ENCODE assay signal across 31 cellular contexts in the genomic region with DNA sequence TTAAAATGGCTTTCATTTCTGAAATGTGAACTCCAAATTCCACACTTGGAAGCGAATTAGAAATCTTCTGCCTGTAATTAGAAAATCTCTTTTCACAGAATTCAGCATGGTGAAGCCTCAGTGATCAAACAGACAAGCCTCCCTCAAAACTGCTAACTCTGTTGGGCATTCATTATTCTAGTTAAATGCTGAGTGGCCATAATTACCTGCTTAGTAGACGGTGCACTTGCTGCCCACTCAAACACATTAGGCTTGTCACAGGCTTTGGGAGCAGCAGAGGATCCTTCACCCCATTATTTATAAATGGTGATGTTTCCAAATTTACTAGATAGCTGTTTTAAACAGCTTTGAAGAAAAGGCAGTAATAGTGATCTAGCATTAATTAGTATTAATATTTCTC.
"Had no signal": no experiment of that assay in that cellular context is flagged by ENCODE, and none has a peak within 500 bp of the region (broad histone marks: within the 10 kb centered on the region; RNA-seq: fewer than 3 reads in every experiment).

No MANE protein-coding gene starts in this region.

- ATAC-seq: activated CD8-positive, alpha-beta T cell treated with anti-CD3 and anti-CD28 coated beads for 36 hours; activated T-cell treated with anti-CD3 and anti-CD28 coated beads, Interleukin-2, amount 50 U/mL, for 72 hours; activated T-helper 17 cell treated with anti-CD3 and anti-CD28 coated beads, Interleukin-2, amount 50 U/mL, for 72 hours had no signal

- DNase-seq: activated CD4-positive, alpha-beta T cell treated with anti-CD3 and anti-CD28 coated beads, Interleukin-2, amount 10 ng/mL, durations not matched to agents 24 days and 14 days; activated CD4-positive, alpha-beta T cell treated with anti-CD3 and anti-CD28 coated beads, Interleukin-2, amount 50 U/mL, for 4 hours; activated CD8-positive, alpha-beta T cell treated with anti-CD3 and anti-CD28 coated beads for 36 hours; activated effector memory CD4-positive, alpha-beta T cell treated with anti-CD3 and anti-CD28 coated beads, Interleukin-2, amount 50 U/mL, for 16 hours; activated naive CD4-positive, alpha-beta T cell; activated naive CD4-positive, alpha-beta T cell treated with anti-CD3 and anti-CD28 coated beads, Interleukin-2, amount 50 U/mL, for 16 hours; activated naive CD8-positive, alpha-beta T cell treated with anti-CD3 and anti-CD28 coated beads for 36 hours; activated T-cell treated with anti-CD3 and anti-CD28 coated beads, Interleukin-2, amount 50 U/mL, for 1 hour; activated T-cell treated with anti-CD3 and anti-CD28 coated beads, Interleukin-2, amount 50 U/mL, for 72 hours; amniotic stem cell; aorta; brain microvascular endothelial cell; central memory CD4-positive, alpha-beta T cell; Kasumi-1; KG1; MG63; NCI-H1048; NCI-H1436; NCI-H1694; NCI-H1930; NCI-H2171 treated with DMSO at 0.1 percent for 48 hours; NCI-H345; NCI-H524 treated with DMSO at 0.1 percent for 48 hours; NCI-H774; Peyer's patch; RPMI8226; SHP77 treated with DMSO at 0.1 percent for 48 hours; SK-N-SH had no signal

- H3K4me2 ChIP-seq: SK-N-SH had no signal

- H3K9me3 ChIP-seq: MG63, Peyer's patch, SJSA1, SK-N-SH had no signal

- H3K4me3 ChIP-seq: MG63, Peyer's patch, SJSA1 had no signal

- H3K27ac ChIP-seq: brain microvascular endothelial cell, Peyer's patch, SJSA1 had no signal

- H3K4me1 ChIP-seq: Peyer's patch, SJSA1 had no signal

- FAIRE-seq: TTC549 had no signal
